ENCODE assay signal across 9 cellular contexts in genomic region chr6:17583811-17584210, GRCh38. TPM values are rescaled to one million over a fixed set of nuclear protein-coding genes. Genes with fewer than 3 reads are reported as not detected.
DNase-seq lines count a peak whose midpoint lies in the region; ATAC-seq and TF ChIP-seq lines count a peak whose summit lies in the region.
"Had no signal": no experiment of that assay in that cellular context is flagged by ENCODE, and none has a peak within 500 bp of the region (broad histone marks: within the 10 kb centered on the region; RNA-seq: fewer than 3 reads in every experiment).

No MANE protein-coding gene starts in this region.

- DNase-seq in CD4-positive, alpha-beta T cell, result no peak
- peak; percentile 64 for DNase-seq in fibroblast of pulmonary artery (ENCODE audit: low read depth)
- DNase-seq in osteocyte (ENCODE audit: extremely low spot score, unreplicated experiment), result no peak
- no peak for DNase-seq in activated CD8-positive, alpha-beta memory T cell treated with anti-CD3 and anti-CD28 coated beads, Interleukin-2, amount 50 U/mL, for 4 hours
- DNase-seq in NCI-H146 (lab: John Stamatoyannopoulos, UW), result no peak
- DNase-seq in activated CD4-positive, CD25-positive, alpha-beta regulatory T cell (lab: John Stamatoyannopoulos, UW), result no peak
- DNase-seq: occipital lobe had no signal

- H3K9me3 Mint-ChIP-seq in CD4-positive, alpha-beta T cell, result no peaks in the 10 kb centered on the region
- no peaks in the 10 kb centered on the region for H3K9me3 Mint-ChIP-seq in osteocyte (ENCODE audit: unreplicated experiment)

- intact Hi-C loops in CD4-positive, alpha-beta T cell (cut with DNase I, micrococcal nuclease), result loop anchor here (1.0 to 10.0 kb wide), 6 partner anchors 16 to 571 kb away; partner anchors contain the start of genes FAM8A1 (in 1 of the 2), KDM1B (in 1 of the 2) and TPMT (in 1 of the 2)

- POLR2A ChIA-PET in CD4-positive, alpha-beta T cell (lab: Charles Lee), result interaction anchor here (0.6 to 1.3 kb wide), 4 partner anchors 12 to 220 kb away, joined by 3 to 20 read pairs (median 4); partner anchors contain the start of genes FAM8A1 and NUP153

- H3K27ac Mint-ChIP-seq in CD4-positive, alpha-beta T cell, result peak overlapping the region; percentile 7
- H3K27ac Mint-ChIP-seq in osteocyte (ENCODE audit: unreplicated experiment), result peak overlapping the region; percentile 65

- H3K4me1 ChIP-seq in OCI-LY3 (ENCODE audit: low read length), result peaks cover 14% of the 10 kb centered on the region

- peaks cover 5% of the 10 kb centered on the region for H3K27me3 Mint-ChIP-seq in CD4-positive, alpha-beta T cell
- H3K27me3 Mint-ChIP-seq in osteocyte (ENCODE audit: unreplicated experiment), result no peaks in the 10 kb centered on the region

- H3K9me3 ChIP-seq in CD4-positive, alpha-beta T cell (ENCODE audit: control insufficient read depth, low read length), result no peaks in the 10 kb centered on the region
- no peaks in the 10 kb centered on the region for H3K9me3 ChIP-seq in OCI-LY3 (ENCODE audit: insufficient read depth, low read length)

- H3K4me3 ChIP-seq in OCI-LY3 (ENCODE audit: low read length) (no peak overlapping the region), fibroblast of pulmonary artery (replicated peaks; ENCODE audit: low read depth, low read length) (no peak overlapping the region)

- no peak for ATAC-seq in CD4-positive, alpha-beta T cell (ENCODE audit: poor library complexity)
- no peak for ATAC-seq in GM19467 (IDR thresholded peaks at IDR 0.05; ENCODE audit: unreplicated experiment)

- CTCF ChIA-PET in CD4-positive, alpha-beta T cell (lab: Charles Lee), result interaction anchor here (0.6 to 1.3 kb wide), 11 partner anchors 12 to 221 kb away, joined by 3 to 5 read pairs (median 4); partner anchors contain the start of gene FAM8A1

- H3K36me3 Mint-ChIP-seq in CD4-positive, alpha-beta T cell (ENCODE audit: low read depth), result no peaks in the 10 kb centered on the region
- H3K36me3 Mint-ChIP-seq in osteocyte (ENCODE audit: unreplicated experiment), result no peaks in the 10 kb centered on the region

- no peak overlapping the region for H3K4me3 Mint-ChIP-seq in CD4-positive, alpha-beta T cell
- H3K4me3 Mint-ChIP-seq in osteocyte (ENCODE audit: unreplicated experiment), result peak overlapping the region; percentile 8

- H3K27ac ChIP-seq in CD4-positive, alpha-beta T cell (ENCODE audit: low read depth, low read length), result no peak overlapping the region
- H3K27ac ChIP-seq in OCI-LY3 (ENCODE audit: low read length), result no peak overlapping the region

- no peak overlapping the region for H3K9ac ChIP-seq in OCI-LY3 (ENCODE audit: low read length)

- peak overlapping the region; percentile 44 for H3K4me2 ChIP-seq in OCI-LY3 (ENCODE audit: low read length)

- H3K79me2 ChIP-seq in OCI-LY3 (ENCODE audit: low read length), result no peaks in the 10 kb centered on the region

- H2AFZ ChIP-seq in OCI-LY3 (ENCODE audit: low read depth, low read length), result no peak overlapping the region

- H3K36me3 ChIP-seq in OCI-LY3 (replicated peaks; ENCODE audit: low read depth, low read length), result no peaks in the 10 kb centered on the region

- TF ChIP-seq CTCF in CD4-positive, alpha-beta T cell (IDR thresholded peaks at IDR 0.05), result no peak
- TF ChIP-seq CTCF in OCI-LY3 (IDR thresholded peaks at IDR 0.05; ENCODE audit: low read depth, low read length) (no peak), fibroblast of pulmonary artery (IDR thresholded peaks at IDR 0.05; ENCODE audit: low read length, missing control alignments) (no peak), osteocyte (IDR thresholded peaks at IDR 0.05) (no peak)

- peaks cover 5% of the 10 kb centered on the region for H3K4me1 Mint-ChIP-seq in CD4-positive, alpha-beta T cell (ENCODE audit: low read depth)
- H3K4me1 Mint-ChIP-seq in osteocyte (ENCODE audit: unreplicated experiment), result peaks cover 7% of the 10 kb centered on the region

- H3K27me3 ChIP-seq in CD4-positive, alpha-beta T cell (ENCODE audit: control insufficient read depth, insufficient read depth, low read length), result no peaks in the 10 kb centered on the region
- no peaks in the 10 kb centered on the region for H3K27me3 ChIP-seq in OCI-LY3 (ENCODE audit: low read depth, low read length)

- H4K20me1 ChIP-seq in OCI-LY3 (ENCODE audit: insufficient read depth, low read length), result no peaks in the 10 kb centered on the region

RNA-seq across cellular contexts. Expression of gene FAM8A1, which starts 16.3 kb away (rescaled TPM):
- 10 to 100 TPM; 31.4 to 31.9 TPM for total RNA-seq in CD4-positive, alpha-beta T cell
- 32.0 and 32.2 TPM in 2 replicates for total RNA-seq in osteocyte
